In genomic region chr10:22652988-22653431, GRCh38 we compare ENCODE assay signal across 12 cellular contexts.
DNase-seq lines count a peak whose midpoint lies in the region; ATAC-seq and TF ChIP-seq lines count a peak whose summit lies in the region.
"Had no signal": no experiment of that assay in that cellular context is flagged by ENCODE, and none has a peak within 500 bp of the region (broad histone marks: within the 10 kb centered on the region; RNA-seq: fewer than 3 reads in every experiment).

No MANE protein-coding gene starts in this region.

- H3K36me3 Mint-ChIP-seq in natural killer cell: peaks cover 7% of the 10 kb centered on the region

- peak; percentile 46 for DNase-seq in activated naive CD4-positive, alpha-beta T cell treated with Interleukin-2 at 50 U/mL for 16 hours
- DNase-seq in activated naive CD4-positive, alpha-beta T cell (lab: John Stamatoyannopoulos, UW): no peak
- peak; percentile 61 to 67 for DNase-seq in activated T-cell treated with anti-CD3 and anti-CD28 coated beads, Interleukin-2, amount 50 U/mL, for 48 hours
- DNase-seq in natural killer cell (no peak), upper lobe of right lung (no peak), NCI-H187 (lab: John Stamatoyannopoulos, UW) (no peak), NCI-H82 (lab: John Stamatoyannopoulos, UW) (no peak)
- DNase-seq: hippocampal formation, PC-9, right lobe of liver had no signal

- intact Hi-C loops in natural killer cell (cut with micrococcal nuclease): no loop called here
- intact Hi-C loops in upper lobe of right lung (cut with DNase I): no loop called here

- no peaks in the 10 kb centered on the region for H3K9me3 ChIP-seq in upper lobe of right lung
- H3K9me3 ChIP-seq: ascending aorta, right lobe of liver had no signal

- H3K27ac ChIP-seq in upper lobe of right lung: no peak overlapping the region
- H3K27ac ChIP-seq: ascending aorta, PC-9, right lobe of liver had no signal

- ATAC-seq in natural killer cell: peak; percentile 25 to 41 (median 40)
- ATAC-seq in upper lobe of right lung: peak; percentile 33
- no peak for ATAC-seq in GM18858 (IDR thresholded peaks at IDR 0.05; ENCODE audit: unreplicated experiment)

- peaks cover 97% of the 10 kb centered on the region in 2 donors for H3K4me1 Mint-ChIP-seq in natural killer cell

- peak overlapping the region; percentile 97 to 99 for H3K27ac Mint-ChIP-seq in natural killer cell

- no peaks in the 10 kb centered on the region for H3K9me3 Mint-ChIP-seq in natural killer cell

- H3K4me3 Mint-ChIP-seq in natural killer cell: peak overlapping the region; percentile 86

- H3K36me3 ChIP-seq in upper lobe of right lung: no peaks in the 10 kb centered on the region
- H3K36me3 ChIP-seq: ascending aorta, right lobe of liver had no signal

- H3K27me3 ChIP-seq in upper lobe of right lung: no peaks in the 10 kb centered on the region
- H3K27me3 ChIP-seq: ascending aorta, right lobe of liver had no signal

- TF ChIP-seq CTCF in natural killer cell (IDR thresholded peaks at IDR 0.05) (no peak), upper lobe of right lung (IDR thresholded peaks at IDR 0.05) (no peak)

- no peak overlapping the region for H3K4me3 ChIP-seq in upper lobe of right lung
- H3K4me3 ChIP-seq: ascending aorta, PC-9, right lobe of liver had no signal

- H3K4me1 ChIP-seq in upper lobe of right lung: peaks cover 76% of the 10 kb centered on the region

- no peaks in the 10 kb centered on the region for H3K27me3 Mint-ChIP-seq in natural killer cell (ENCODE audit: low read depth in 2 of 2)

Comparison
In these comparisons a context has a peak if more than half of its experiments do, and no peak if none do; other contexts are left out.
1. DNase-seq: peak in activated naive CD4-positive, alpha-beta T cell treated with Interleukin-2 at 50 U/mL for 16 hours (single experiment) and activated T-cell treated with anti-CD3 and anti-CD28 coated beads, Interleukin-2, amount 50 U/mL, for 48 hours (2 of 2); none in activated naive CD4-positive, alpha-beta T cell (0 of 4), natural killer cell (single experiment), upper lobe of right lung (single experiment), NCI-H187 (0 of 2) and NCI-H82 (single experiment).